ENCODE assay signal across 1 cellular context in the genomic region with DNA sequence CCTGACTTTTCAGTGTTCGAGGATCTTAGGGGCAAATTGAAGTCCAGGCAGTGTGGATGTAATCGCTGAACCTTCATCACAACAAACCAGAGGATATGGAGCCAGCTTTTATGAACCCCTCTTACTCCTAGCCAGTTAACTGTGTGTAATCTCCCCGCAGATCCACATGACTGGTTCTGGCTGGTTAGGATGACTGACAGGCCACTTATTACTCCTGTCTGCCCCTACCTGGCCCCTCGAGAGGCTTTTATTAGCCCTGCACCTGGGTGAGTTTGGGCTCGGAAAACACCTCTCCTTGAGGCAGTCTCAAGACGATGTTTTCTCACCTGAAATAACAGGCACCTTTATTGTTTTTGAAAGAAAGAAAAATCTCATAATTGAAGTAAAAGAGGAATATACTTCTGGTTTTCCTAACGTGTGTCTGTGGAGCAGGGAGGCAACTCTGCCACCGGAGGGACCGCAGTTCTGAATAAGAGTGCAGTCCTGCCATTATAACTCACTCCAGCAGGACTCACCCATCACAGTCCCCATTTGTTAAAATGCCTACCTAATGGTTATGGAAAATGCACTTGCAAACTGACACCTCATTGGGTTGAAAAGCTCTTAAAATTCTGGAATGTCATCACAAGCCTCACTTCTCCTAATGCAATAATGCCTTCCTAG.
TF ChIP-seq lines count a peak whose summit lies in the region.

No MANE protein-coding gene starts in this region.

TF ChIP-seq in GM23338, 12 proteins besides CTCF, POLR2A, EP300 and RAD21 (continued from another document):
- TF ChIP-seq, protein P1, sequence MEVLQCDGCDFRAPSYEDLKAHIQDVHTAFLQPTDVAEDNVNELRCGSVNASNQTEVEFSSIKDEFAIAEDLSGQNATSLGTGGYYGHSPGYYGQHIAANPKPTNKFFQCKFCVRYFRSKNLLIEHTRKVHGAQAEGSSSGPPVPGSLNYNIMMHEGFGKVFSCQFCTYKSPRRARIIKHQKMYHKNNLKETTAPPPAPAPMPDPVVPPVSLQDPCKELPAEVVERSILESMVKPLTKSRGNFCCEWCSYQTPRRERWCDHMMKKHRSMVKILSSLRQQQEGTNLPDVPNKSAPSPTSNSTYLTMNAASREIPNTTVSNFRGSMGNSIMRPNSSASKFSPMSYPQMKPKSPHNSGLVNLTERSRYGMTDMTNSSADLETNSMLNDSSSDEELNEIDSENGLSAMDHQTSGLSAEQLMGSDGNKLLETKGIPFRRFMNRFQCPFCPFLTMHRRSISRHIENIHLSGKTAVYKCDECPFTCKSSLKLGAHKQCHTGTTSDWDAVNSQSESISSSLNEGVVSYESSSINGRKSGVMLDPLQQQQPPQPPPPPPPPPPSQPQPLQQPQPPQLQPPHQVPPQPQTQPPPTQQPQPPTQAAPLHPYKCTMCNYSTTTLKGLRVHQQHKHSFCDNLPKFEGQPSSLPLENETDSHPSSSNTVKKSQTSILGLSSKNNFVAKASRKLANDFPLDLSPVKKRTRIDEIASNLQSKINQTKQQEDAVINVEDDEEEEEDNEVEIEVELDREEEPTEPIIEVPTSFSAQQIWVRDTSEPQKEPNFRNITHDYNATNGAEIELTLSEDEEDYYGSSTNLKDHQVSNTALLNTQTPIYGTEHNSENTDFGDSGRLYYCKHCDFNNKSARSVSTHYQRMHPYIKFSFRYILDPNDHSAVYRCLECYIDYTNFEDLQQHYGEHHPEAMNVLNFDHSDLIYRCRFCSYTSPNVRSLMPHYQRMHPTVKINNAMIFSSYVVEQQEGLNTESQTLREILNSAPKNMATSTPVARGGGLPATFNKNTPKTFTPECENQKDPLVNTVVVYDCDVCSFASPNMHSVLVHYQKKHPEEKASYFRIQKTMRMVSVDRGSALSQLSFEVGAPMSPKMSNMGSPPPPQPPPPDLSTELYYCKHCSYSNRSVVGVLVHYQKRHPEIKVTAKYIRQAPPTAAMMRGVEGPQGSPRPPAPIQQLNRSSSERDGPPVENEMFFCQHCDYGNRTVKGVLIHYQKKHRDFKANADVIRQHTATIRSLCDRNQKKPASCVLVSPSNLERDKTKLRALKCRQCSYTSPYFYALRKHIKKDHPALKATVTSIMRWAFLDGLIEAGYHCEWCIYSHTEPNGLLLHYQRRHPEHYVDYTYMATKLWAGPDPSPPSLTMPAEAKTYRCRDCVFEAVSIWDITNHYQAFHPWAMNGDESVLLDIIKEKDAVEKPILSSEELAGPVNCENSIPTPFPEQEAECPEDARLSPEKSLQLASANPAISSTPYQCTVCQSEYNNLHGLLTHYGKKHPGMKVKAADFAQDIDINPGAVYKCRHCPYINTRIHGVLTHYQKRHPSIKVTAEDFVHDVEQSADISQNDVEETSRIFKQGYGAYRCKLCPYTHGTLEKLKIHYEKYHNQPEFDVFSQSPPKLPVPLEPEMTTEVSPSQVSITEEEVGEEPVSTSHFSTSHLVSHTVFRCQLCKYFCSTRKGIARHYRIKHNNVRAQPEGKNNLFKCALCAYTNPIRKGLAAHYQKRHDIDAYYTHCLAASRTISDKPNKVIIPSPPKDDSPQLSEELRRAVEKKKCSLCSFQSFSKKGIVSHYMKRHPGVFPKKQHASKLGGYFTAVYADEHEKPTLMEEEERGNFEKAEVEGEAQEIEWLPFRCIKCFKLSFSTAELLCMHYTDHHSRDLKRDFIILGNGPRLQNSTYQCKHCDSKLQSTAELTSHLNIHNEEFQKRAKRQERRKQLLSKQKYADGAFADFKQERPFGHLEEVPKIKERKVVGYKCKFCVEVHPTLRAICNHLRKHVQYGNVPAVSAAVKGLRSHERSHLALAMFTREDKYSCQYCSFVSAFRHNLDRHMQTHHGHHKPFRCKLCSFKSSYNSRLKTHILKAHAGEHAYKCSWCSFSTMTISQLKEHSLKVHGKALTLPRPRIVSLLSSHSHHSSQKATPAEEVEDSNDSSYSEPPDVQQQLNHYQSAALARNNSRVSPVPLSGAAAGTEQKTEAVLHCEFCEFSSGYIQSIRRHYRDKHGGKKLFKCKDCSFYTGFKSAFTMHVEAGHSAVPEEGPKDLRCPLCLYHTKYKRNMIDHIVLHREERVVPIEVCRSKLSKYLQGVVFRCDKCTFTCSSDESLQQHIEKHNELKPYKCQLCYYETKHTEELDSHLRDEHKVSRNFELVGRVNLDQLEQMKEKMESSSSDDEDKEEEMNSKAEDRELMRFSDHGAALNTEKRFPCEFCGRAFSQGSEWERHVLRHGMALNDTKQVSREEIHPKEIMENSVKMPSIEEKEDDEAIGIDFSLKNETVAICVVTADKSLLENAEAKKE (CRISPR knock-in tag; IDR thresholded peaks at IDR 0.05) = no peak
- TF ChIP-seq NANOG (IDR thresholded peaks at IDR 0.05; ENCODE audit: borderline replicate concordance) (no peak), ZNF331 (CRISPR knock-in tag; IDR thresholded peaks at IDR 0.05; ENCODE audit: low read depth) (no peak), ZNF114 (CRISPR knock-in tag; IDR thresholded peaks at IDR 0.05) (no peak), EZH2phosphoT487 (IDR thresholded peaks at IDR 0.05; ENCODE audit: unreplicated experiment) (no peak)
